8 cellular contexts compared by ENCODE assay signal in the genomic region with DNA sequence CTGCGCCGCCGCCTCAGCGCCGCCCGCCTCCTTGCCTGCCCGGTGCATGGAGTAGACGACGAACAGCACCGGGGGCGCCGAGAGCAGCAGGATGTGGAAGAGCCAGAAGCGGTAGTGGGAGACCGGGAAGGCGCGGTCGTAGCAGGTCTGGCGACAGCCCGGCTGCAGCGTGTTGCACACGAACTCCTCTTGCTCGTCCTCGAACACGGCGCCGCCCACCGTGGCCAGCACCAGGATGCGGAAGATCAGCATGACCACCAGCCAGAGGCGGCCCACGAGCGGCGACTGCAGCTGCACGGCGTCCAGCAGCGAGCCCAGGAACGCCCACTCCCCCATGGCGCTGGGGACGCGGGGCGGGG. TPM values are rescaled to one million over a fixed set of nuclear protein-coding genes. Genes with fewer than 3 reads are reported as not detected.
DNase-seq lines count a peak whose midpoint lies in the region; ATAC-seq and TF ChIP-seq lines count a peak whose summit lies in the region.

No MANE protein-coding gene starts in this region.

- H3K27me3 ChIP-seq in NT2/D1 (ENCODE audit: insufficient read depth, insufficient read length), result peaks cover 37% of the 10 kb centered on the region
- H3K27me3 ChIP-seq in esophagus squamous epithelium, result no peaks in the 10 kb centered on the region
- no peaks in the 10 kb centered on the region for H3K27me3 ChIP-seq in parathyroid adenoma (ENCODE audit: control insufficient read depth, insufficient read depth, low read length)

- H3K4me2 ChIP-seq in parathyroid adenoma (ENCODE audit: low read length), result peak overlapping the region; percentile 85

- no peaks in the 10 kb centered on the region for H3K9me3 ChIP-seq in NT2/D1 (ENCODE audit: insufficient read depth, low read length)
- no peaks in the 10 kb centered on the region for H3K9me3 ChIP-seq in esophagus squamous epithelium
- no peaks in the 10 kb centered on the region for H3K9me3 ChIP-seq in parathyroid adenoma (ENCODE audit: control insufficient read depth, low read length)

- H3K79me2 ChIP-seq in parathyroid adenoma, result no peaks in the 10 kb centered on the region

- intact Hi-C loops in esophagus squamous epithelium (cut with DNase I), result loop anchor here (10.0 kb wide), 2 partner anchors 51 to 201 kb away; a partner anchor contains a TSS
- intact Hi-C loops in head of caudate nucleus (cut with DNase I), result no loop called here

- ATAC-seq in GM18870 (IDR thresholded peaks at IDR 0.05; ENCODE audit: unreplicated experiment), result no peak

- peak overlapping the region in 2 of 4 donors; percentile 74 to 75 for H3K27ac ChIP-seq in esophagus squamous epithelium
- no peak overlapping the region for H3K27ac ChIP-seq in parathyroid adenoma

- H3K9ac ChIP-seq in NT2/D1 (ENCODE audit: insufficient read length, low read depth), result peak overlapping the region; percentile 86
- H3K9ac ChIP-seq in parathyroid adenoma, result no peak overlapping the region

- no peak for DNase-seq in NT2/D1 (ENCODE audit: low read depth, low spot score)
- no peak for DNase-seq in esophagus squamous epithelium (lab: John Stamatoyannopoulos, UW)
- no peak for DNase-seq in NCI-H510A (lab: John Stamatoyannopoulos, UW)
- no peak for DNase-seq in D341Med (ENCODE audit: low spot score)
- no peak for DNase-seq in head of caudate nucleus

- no peak for TF ChIP-seq CTCF in GM12875 (IDR thresholded peaks at IDR 0.05; ENCODE audit: borderline replicate concordance, insufficient read depth, low read depth, low read length)
- TF ChIP-seq CTCF in esophagus squamous epithelium (IDR thresholded peaks at IDR 0.05), result no peak
- TF ChIP-seq CTCF in parathyroid adenoma (IDR thresholded peaks at IDR 0.05), result no peak

- peak overlapping the region; percentile 84 for H2AFZ ChIP-seq in parathyroid adenoma

- H3K36me3 ChIP-seq in NT2/D1 (ENCODE audit: insufficient read depth, insufficient read length, low read length) (no peaks in the 10 kb centered on the region), esophagus squamous epithelium (no peaks in the 10 kb centered on the region), parathyroid adenoma (ENCODE audit: control insufficient read depth, insufficient read depth, low read length) (no peaks in the 10 kb centered on the region)

- 1 to 20% methylated on average over 4 to 12 of the region's 40 CpGs for WGBS in esophagus squamous epithelium, 2 donors

- H3K4me1 ChIP-seq in NT2/D1 (ENCODE audit: insufficient read depth, insufficient read length) (peaks cover 26% of the 10 kb centered on the region), esophagus squamous epithelium (peaks cover 19 to 49% (median 27%) of the 10 kb centered on the region in 3 donors), parathyroid adenoma (no peaks in the 10 kb centered on the region)

- no peak for TF ChIP-seq POLR2A in esophagus squamous epithelium (IDR thresholded peaks at IDR 0.05)

- H3K4me3 ChIP-seq in GM12875 (ENCODE audit: low read depth, low read length) (peak overlapping the region; percentile 40), NT2/D1 (ENCODE audit: insufficient read length, low read depth) (peak overlapping the region; percentile 57), esophagus squamous epithelium (peak overlapping the region; percentile 56 to 84 (median 62)), parathyroid adenoma (ENCODE audit: low read depth, low read length) (peak overlapping the region; percentile 38)

RNA-seq across cellular contexts. Expression of a gene that starts 1.1 kb away (rescaled TPM):
- total RNA-seq in esophagus squamous epithelium, result 1 to 10 TPM in 1 of 4 donors, under 1 TPM in 2, not detected in 1; 0.38 to 1.7 (median 0.47) TPM

RNA-seq across cellular contexts. Expression of a gene that starts 54.2 kb away (rescaled TPM):
- total RNA-seq in esophagus squamous epithelium, result 10 to 100 TPM; 24.9 to 87.1 (median 50.6) TPM

RNA-seq across cellular contexts. Expression of a gene that starts 54.5 kb away (rescaled TPM):
- total RNA-seq in esophagus squamous epithelium, result 10 to 100 TPM in 2 of 4 donors, 1 to 10 TPM in 2; 6.7 to 14.2 (median 10.8) TPM
